Comparison of ENCODE assay signal across 9 cellular contexts in the genomic region with DNA sequence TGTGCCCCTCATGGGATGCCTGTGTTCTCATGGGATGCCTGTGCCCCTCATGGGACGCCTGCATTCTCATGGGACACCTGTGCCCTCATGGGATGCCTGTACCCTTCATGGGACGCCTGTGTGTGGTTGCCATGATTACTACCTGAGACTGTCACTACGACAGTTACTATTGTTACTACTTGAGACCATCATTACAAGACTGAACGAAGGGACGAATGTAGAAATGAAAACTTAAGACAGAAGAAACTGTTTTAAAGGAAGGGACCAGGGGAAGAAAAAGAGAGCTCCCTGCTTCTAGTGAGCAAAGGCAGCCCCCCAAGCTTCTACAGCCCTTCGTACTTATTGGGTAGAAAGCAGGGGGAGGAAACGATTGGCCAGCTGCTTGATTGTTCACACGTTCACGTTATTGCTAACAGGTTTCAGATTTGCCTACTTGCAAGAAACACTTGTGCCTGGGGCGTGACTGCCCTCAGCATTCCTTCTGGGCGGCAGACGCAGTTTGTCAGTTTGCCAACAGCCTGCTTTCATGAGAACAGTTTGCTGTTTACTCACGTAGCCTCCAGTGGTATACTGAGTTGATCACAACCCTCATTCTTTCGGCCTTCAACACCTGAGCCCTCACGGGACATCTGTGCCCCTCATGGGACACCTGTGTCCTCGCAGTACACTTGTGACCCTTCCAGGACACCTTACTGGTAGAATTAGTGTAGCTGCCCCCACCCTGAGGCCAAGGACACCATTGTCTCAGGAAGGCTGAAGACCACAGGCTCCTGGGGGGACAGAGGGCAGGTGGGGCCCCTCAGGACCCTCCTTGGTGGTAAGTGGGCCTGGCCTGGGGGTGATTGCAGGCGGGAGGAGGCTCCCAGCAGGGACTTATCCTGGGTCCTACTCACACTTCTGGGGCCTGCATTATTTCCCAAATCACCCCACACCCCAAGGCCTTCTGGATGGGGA. TPM values are rescaled to one million over a fixed set of nuclear protein-coding genes. Genes with fewer than 3 reads are reported as not detected.
A peak's percentile ranks its signal among the peaks of the same experiment; 100 is the strongest.
DNase-seq lines count a peak whose midpoint lies in the region; ATAC-seq and TF ChIP-seq lines count a peak whose summit lies in the region.
"Had no signal": no experiment of that assay in that cellular context is flagged by ENCODE, and none has a peak within 500 bp of the region (broad histone marks: within the 10 kb centered on the region; RNA-seq: fewer than 3 reads in every experiment).

No MANE protein-coding gene starts in this region.

- no peaks in the 10 kb centered on the region for H3K9me3 ChIP-seq in mucosa of stomach (ENCODE audit: control insufficient read depth, low read length)

- no peaks in the 10 kb centered on the region for H3K36me3 ChIP-seq in mucosa of stomach (ENCODE audit: control insufficient read depth, insufficient read depth, low read length)

- no peak for TF ChIP-seq CTCF in LNCaP clone FGC (IDR thresholded peaks at IDR 0.05; ENCODE audit: control insufficient read depth, extremely low read depth, insufficient read depth)
- TF ChIP-seq CTCF in lower leg skin (IDR thresholded peaks at IDR 0.05) = no peak

- TF ChIP-seq POLR2A in lower leg skin (IDR thresholded peaks at IDR 0.05) = no peak

- WGBS in lower leg skin, 2 donors = 47 to 51% methylated on average over 16 to 17 of the region's 17 CpGs

- H3K4me3 ChIP-seq in LNCaP clone FGC (ENCODE audit: low read depth, low read length) (peak overlapping the region; percentile 19; the same call in 1 of the 2 replicates), mucosa of stomach (ENCODE audit: low read length) (no peak overlapping the region), lower leg skin (ENCODE audit: low read depth, poor library complexity, severe bottlenecking) (no peak overlapping the region)

- H3K27me3 ChIP-seq in mucosa of stomach (ENCODE audit: control insufficient read depth, insufficient read depth, low read length) = no peaks in the 10 kb centered on the region

- H3K4me1 ChIP-seq in mucosa of stomach (ENCODE audit: control insufficient read depth, insufficient read depth, low read length) = peaks cover 36% of the 10 kb centered on the region

- intact Hi-C loops in lower leg skin (cut with DNase I; ENCODE audit: low total_unique reads) = no loop called here

- peak; percentile 16 for DNase-seq in COR-L47 (lab: John Stamatoyannopoulos, UW)
- DNase-seq in LNCaP clone FGC (ENCODE audit: low read depth) = peak; percentile 77
- DNase-seq in amniotic epithelial cell (ENCODE audit: low read depth) = peak; percentile 43
- no peak for DNase-seq in RKO (ENCODE audit: low spot score)
- DNase-seq in lower leg skin (ENCODE audit: low spot score in 2 of 2) = no peak
- no peak for DNase-seq in NCI-H187 (lab: John Stamatoyannopoulos, UW)

- no peak for ATAC-seq in GM21515 (IDR thresholded peaks at IDR 0.05; ENCODE audit: unreplicated experiment)

- H3K9ac ChIP-seq in mucosa of stomach (ENCODE audit: low read length) = peak overlapping the region; percentile 76

RNA-seq across cellular contexts. Expression of gene S1PR4, which starts 2.5 kb away (rescaled TPM):
- total RNA-seq in lower leg skin = 1 to 10 TPM in 2 of 4 donors, under 1 TPM in 1, not detected in 1; 0.19 to 3.4 (median 2.2) TPM

RNA-seq across cellular contexts. Expression of gene NCLN, which starts 9.7 kb away (rescaled TPM):
- 10 to 100 TPM; 28.4 to 40.4 (median 32.5) TPM for total RNA-seq in lower leg skin

RNA-seq across cellular contexts. Expression of gene GNA15, which starts 40.2 kb away (rescaled TPM):
- 100 to 1,000 TPM in 1 of 4 donors, 10 to 100 TPM in 3; 74.3 to 105 (median 84.2) TPM for total RNA-seq in lower leg skin

RNA-seq across cellular contexts. Expression of gene CELF5, which starts 48.4 kb away (rescaled TPM):
- under 1 TPM in 2 of 4 donors, not detected in 2; 0.20 to 0.39 TPM for total RNA-seq in lower leg skin
- total RNA-seq: pulmonary artery endothelial cell had no signal

Comparison
In these comparisons a context has a peak if more than half of its experiments do, and no peak if none do; other contexts are left out.
1. DNase-seq: peak in COR-L47 (single experiment), LNCaP clone FGC (single experiment) and amniotic epithelial cell (single experiment); none in RKO (single experiment), lower leg skin (0 of 2) and NCI-H187 (0 of 2).